ENCODE assay signal across 25 cellular contexts in genomic region chr5:28574616-28575015, GRCh38.
"Had no signal": no experiment of that assay in that cellular context is flagged by ENCODE, and none has a peak within 500 bp of the region (broad histone marks: within the 10 kb centered on the region; RNA-seq: fewer than 3 reads in every experiment).

No MANE protein-coding gene starts in this region.

- H3K27me3 ChIP-seq: body of pancreas, colonic mucosa had no signal

- H3K4me3 Mint-ChIP-seq: activated CD4-positive, alpha-beta memory T cell treated with anti-CD3 and anti-CD28 coated beads for 36 hours; activated CD4-positive, alpha-beta T cell treated with anti-CD3 and anti-CD28 coated beads for 36 hours; activated CD4-positive, alpha-beta T cell treated with anti-CD3 and anti-CD28 coated beads, Interleukin-2, amount 10 ng/mL, durations not matched to agents 24 days and 14 days; activated CD8-positive, alpha-beta memory T cell treated with anti-CD3 and anti-CD28 coated beads, Interleukin-2, amount 10 ng/mL, durations not matched to agents 7 days and 5 days; activated CD8-positive, alpha-beta T cell treated with anti-CD3 and anti-CD28 coated beads, Interleukin-2, amount 10 ng/mL, durations not matched to agents 7 days and 5 days; activated naive CD4-positive, alpha-beta T cell treated with anti-CD3 and anti-CD28 coated beads, Interleukin-2, amount 10 ng/mL, durations not matched to agents 7 days and 5 days; activated naive CD8-positive, alpha-beta T cell treated with anti-CD3 and anti-CD28 coated beads, Interleukin-2, amount 10 ng/mL, durations not matched to agents 7 days and 5 days; activated T-cell treated with anti-CD3 and anti-CD28 coated beads, Interleukin-2, amount 50 U/mL, for 72 hours had no signal

- H3K4me1 ChIP-seq: body of pancreas, colonic mucosa had no signal

- H3K9me3 ChIP-seq: body of pancreas, colonic mucosa had no signal

- H3K4me1 Mint-ChIP-seq: activated CD4-positive, alpha-beta T cell treated with anti-CD3 and anti-CD28 coated beads for 36 hours; activated CD4-positive, alpha-beta T cell treated with anti-CD3 and anti-CD28 coated beads, Interleukin-2, amount 10 ng/mL, durations not matched to agents 24 days and 14 days; activated CD8-positive, alpha-beta memory T cell treated with anti-CD3 and anti-CD28 coated beads, Interleukin-2, amount 10 ng/mL, durations not matched to agents 7 days and 5 days; activated naive CD4-positive, alpha-beta T cell treated with anti-CD3 and anti-CD28 coated beads, Interleukin-2, amount 10 ng/mL, durations not matched to agents 7 days and 5 days; activated naive CD8-positive, alpha-beta T cell treated with anti-CD3 and anti-CD28 coated beads, Interleukin-2, amount 10 ng/mL, durations not matched to agents 7 days and 5 days had no signal

- ATAC-seq: activated CD4-positive, alpha-beta T cell treated with anti-CD3 and anti-CD28 coated beads for 36 hours; activated CD8-positive, alpha-beta memory T cell treated with anti-CD3 and anti-CD28 coated beads, Interleukin-2, amount 10 ng/mL, durations not matched to agents 7 days and 5 days; activated CD8-positive, alpha-beta T cell treated with anti-CD3 and anti-CD28 coated beads, Interleukin-2, amount 10 ng/mL, durations not matched to agents 7 days and 5 days; activated naive CD4-positive, alpha-beta T cell treated with anti-CD3 and anti-CD28 coated beads, Interleukin-2, amount 50 U/mL, for 72 hours; activated T-cell treated with anti-CD3 and anti-CD28 coated beads, Interleukin-2, amount 50 U/mL, for 72 hours; body of pancreas; esophagus mucosa had no signal

- H3K4me3 ChIP-seq: body of pancreas, colonic mucosa had no signal

- DNase-seq: activated CD4-positive, alpha-beta memory T cell treated with anti-CD3 and anti-CD28 coated beads for 36 hours; activated CD4-positive, alpha-beta T cell treated with anti-CD3 and anti-CD28 coated beads for 36 hours; activated CD4-positive, alpha-beta T cell treated with anti-CD3 and anti-CD28 coated beads, Interleukin-2, amount 10 ng/mL, durations not matched to agents 24 days and 14 days; activated CD4-positive, CD25-positive, alpha-beta regulatory T cell; activated CD4-positive, CD25-positive, alpha-beta regulatory T cell treated with anti-CD3 and anti-CD28 coated beads, Interleukin-2, amount 50 U/mL, for 72 hours; activated CD8-positive, alpha-beta memory T cell treated with anti-CD3 and anti-CD28 coated beads, Interleukin-2, amount 10 ng/mL, durations not matched to agents 7 days and 5 days; activated CD8-positive, alpha-beta memory T cell treated with anti-CD3 and anti-CD28 coated beads, Interleukin-2, amount 50 U/mL, for 4 hours; activated CD8-positive, alpha-beta T cell treated with anti-CD3 and anti-CD28 coated beads, Interleukin-2, amount 10 ng/mL, durations not matched to agents 7 days and 5 days; activated gamma-delta T cell; activated naive CD4-positive, alpha-beta T cell; activated naive CD4-positive, alpha-beta T cell treated with anti-CD3 and anti-CD28 coated beads, Interleukin-2, amount 10 ng/mL, durations not matched to agents 7 days and 5 days; activated naive CD8-positive, alpha-beta T cell treated with anti-CD3 and anti-CD28 coated beads, Interleukin-2, amount 10 ng/mL, durations not matched to agents 7 days and 5 days; activated T-cell treated with anti-CD3 and anti-CD28 coated beads, Interleukin-2, amount 50 U/mL, for 1 hour; activated T-cell treated with anti-CD3 and anti-CD28 coated beads, Interleukin-2, amount 50 U/mL, for 72 hours; amniotic stem cell; anterior cingulate cortex; body of pancreas; caudate nucleus; colonic mucosa; effector CD8-positive, alpha-beta T cell; foreskin fibroblast; glutamatergic neuron; T-helper 2 cell had no signal

- H3K36me3 ChIP-seq: colonic mucosa had no signal

- H3K36me3 Mint-ChIP-seq: activated CD4-positive, alpha-beta memory T cell treated with anti-CD3 and anti-CD28 coated beads for 36 hours; activated CD8-positive, alpha-beta memory T cell treated with anti-CD3 and anti-CD28 coated beads, Interleukin-2, amount 10 ng/mL, durations not matched to agents 7 days and 5 days; activated naive CD4-positive, alpha-beta T cell treated with anti-CD3 and anti-CD28 coated beads, Interleukin-2, amount 10 ng/mL, durations not matched to agents 7 days and 5 days; activated naive CD8-positive, alpha-beta T cell treated with anti-CD3 and anti-CD28 coated beads, Interleukin-2, amount 10 ng/mL, durations not matched to agents 7 days and 5 days had no signal

- H3K27me3 Mint-ChIP-seq: activated CD4-positive, alpha-beta memory T cell treated with anti-CD3 and anti-CD28 coated beads for 36 hours; activated CD4-positive, alpha-beta T cell treated with anti-CD3 and anti-CD28 coated beads for 36 hours; activated CD4-positive, alpha-beta T cell treated with anti-CD3 and anti-CD28 coated beads, Interleukin-2, amount 10 ng/mL, durations not matched to agents 24 days and 14 days; activated CD8-positive, alpha-beta memory T cell treated with anti-CD3 and anti-CD28 coated beads, Interleukin-2, amount 10 ng/mL, durations not matched to agents 7 days and 5 days; activated naive CD4-positive, alpha-beta T cell treated with anti-CD3 and anti-CD28 coated beads, Interleukin-2, amount 10 ng/mL, durations not matched to agents 7 days and 5 days; activated naive CD8-positive, alpha-beta T cell treated with anti-CD3 and anti-CD28 coated beads, Interleukin-2, amount 10 ng/mL, durations not matched to agents 7 days and 5 days had no signal
